1 cellular context compared by ENCODE assay signal in the genomic region with DNA sequence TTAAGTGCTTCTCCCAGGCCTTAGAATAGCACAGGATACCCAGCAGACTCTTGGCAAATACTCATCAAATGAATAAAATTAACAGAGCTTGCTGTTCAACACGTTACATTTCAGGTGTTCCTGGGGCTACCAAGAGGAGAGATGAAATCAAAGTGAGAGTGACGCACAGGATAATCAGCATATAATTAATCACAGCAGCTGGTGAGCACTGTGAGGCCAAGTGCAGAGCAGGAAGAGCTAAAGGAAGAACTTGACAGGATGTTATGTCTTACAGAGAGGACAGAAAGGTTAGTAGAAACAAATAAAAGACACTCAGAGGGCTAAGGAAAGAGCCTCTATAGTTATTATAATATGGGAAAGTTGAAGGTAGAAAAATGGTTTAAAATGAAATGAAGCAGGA.
TF ChIP-seq lines count a peak whose summit lies in the region.

No MANE protein-coding gene starts in this region.

TF ChIP-seq in WTC11, 78 proteins besides CTCF, POLR2A, EP300 and RAD21 (continued from another document):
- TF ChIP-seq, protein P1, sequence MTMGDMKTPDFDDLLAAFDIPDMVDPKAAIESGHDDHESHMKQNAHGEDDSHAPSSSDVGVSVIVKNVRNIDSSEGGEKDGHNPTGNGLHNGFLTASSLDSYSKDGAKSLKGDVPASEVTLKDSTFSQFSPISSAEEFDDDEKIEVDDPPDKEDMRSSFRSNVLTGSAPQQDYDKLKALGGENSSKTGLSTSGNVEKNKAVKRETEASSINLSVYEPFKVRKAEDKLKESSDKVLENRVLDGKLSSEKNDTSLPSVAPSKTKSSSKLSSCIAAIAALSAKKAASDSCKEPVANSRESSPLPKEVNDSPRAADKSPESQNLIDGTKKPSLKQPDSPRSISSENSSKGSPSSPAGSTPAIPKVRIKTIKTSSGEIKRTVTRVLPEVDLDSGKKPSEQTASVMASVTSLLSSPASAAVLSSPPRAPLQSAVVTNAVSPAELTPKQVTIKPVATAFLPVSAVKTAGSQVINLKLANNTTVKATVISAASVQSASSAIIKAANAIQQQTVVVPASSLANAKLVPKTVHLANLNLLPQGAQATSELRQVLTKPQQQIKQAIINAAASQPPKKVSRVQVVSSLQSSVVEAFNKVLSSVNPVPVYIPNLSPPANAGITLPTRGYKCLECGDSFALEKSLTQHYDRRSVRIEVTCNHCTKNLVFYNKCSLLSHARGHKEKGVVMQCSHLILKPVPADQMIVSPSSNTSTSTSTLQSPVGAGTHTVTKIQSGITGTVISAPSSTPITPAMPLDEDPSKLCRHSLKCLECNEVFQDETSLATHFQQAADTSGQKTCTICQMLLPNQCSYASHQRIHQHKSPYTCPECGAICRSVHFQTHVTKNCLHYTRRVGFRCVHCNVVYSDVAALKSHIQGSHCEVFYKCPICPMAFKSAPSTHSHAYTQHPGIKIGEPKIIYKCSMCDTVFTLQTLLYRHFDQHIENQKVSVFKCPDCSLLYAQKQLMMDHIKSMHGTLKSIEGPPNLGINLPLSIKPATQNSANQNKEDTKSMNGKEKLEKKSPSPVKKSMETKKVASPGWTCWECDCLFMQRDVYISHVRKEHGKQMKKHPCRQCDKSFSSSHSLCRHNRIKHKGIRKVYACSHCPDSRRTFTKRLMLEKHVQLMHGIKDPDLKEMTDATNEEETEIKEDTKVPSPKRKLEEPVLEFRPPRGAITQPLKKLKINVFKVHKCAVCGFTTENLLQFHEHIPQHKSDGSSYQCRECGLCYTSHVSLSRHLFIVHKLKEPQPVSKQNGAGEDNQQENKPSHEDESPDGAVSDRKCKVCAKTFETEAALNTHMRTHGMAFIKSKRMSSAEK (CRISPR knock-in tag; IDR thresholded peaks at IDR 0.05; ENCODE audit: borderline replicate concordance) = no peak
- no peak for TF ChIP-seq ZNF423 (CRISPR knock-in tag; IDR thresholded peaks at IDR 0.05)
- TF ChIP-seq OVOL2 (CRISPR knock-in tag; IDR thresholded peaks at IDR 0.05; ENCODE audit: borderline replicate concordance) = no peak
- TF ChIP-seq JAZF1 (CRISPR knock-in tag; IDR thresholded peaks at IDR 0.05) = no peak
- no peak for TF ChIP-seq ZNF317 (CRISPR knock-in tag; IDR thresholded peaks at IDR 0.05; ENCODE audit: borderline replicate concordance, low read depth)
- TF ChIP-seq, protein P2, sequence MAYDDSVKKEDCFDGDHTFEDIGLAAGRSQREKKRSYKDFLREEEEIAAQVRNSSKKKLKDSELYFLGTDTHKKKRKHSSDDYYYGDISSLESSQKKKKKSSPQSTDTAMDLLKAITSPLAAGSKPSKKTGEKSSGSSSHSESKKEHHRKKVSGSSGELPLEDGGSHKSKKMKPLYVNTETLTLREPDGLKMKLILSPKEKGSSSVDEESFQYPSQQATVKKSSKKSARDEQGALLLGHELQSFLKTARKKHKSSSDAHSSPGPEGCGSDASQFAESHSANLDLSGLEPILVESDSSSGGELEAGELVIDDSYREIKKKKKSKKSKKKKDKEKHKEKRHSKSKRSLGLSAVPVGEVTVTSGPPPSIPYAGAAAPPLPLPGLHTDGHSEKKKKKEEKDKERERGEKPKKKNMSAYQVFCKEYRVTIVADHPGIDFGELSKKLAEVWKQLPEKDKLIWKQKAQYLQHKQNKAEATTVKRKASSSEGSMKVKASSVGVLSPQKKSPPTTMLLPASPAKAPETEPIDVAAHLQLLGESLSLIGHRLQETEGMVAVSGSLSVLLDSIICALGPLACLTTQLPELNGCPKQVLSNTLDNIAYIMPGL (CRISPR knock-in tag; IDR thresholded peaks at IDR 0.05) = no peak
- TF ChIP-seq, protein P3, sequence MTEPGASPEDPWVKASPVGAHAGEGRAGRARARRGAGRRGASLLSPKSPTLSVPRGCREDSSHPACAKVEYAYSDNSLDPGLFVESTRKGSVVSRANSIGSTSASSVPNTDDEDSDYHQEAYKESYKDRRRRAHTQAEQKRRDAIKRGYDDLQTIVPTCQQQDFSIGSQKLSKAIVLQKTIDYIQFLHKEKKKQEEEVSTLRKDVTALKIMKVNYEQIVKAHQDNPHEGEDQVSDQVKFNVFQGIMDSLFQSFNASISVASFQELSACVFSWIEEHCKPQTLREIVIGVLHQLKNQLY (CRISPR knock-in tag; IDR thresholded peaks at IDR 0.05) = no peak
